In genomic region chr16:57244463-57244766, GRCh38 we compare ENCODE assay signal across 8 cellular contexts. TPM values are rescaled to one million over a fixed set of nuclear protein-coding genes. Genes with fewer than 3 reads are reported as not detected.
DNase-seq lines count a peak whose midpoint lies in the region; ATAC-seq and TF ChIP-seq lines count a peak whose summit lies in the region.

No MANE protein-coding gene starts in this region.

- peak; percentile 25 for ATAC-seq in GM21717 (IDR thresholded peaks at IDR 0.05; ENCODE audit: unreplicated experiment)
- ATAC-seq in RWPE2 (ENCODE audit: low read depth): peak; percentile 55; the same call in 1 of the 3 replicates
- no peak for ATAC-seq in GM18858 (IDR thresholded peaks at IDR 0.05; ENCODE audit: unreplicated experiment)

- H3K9me3 ChIP-seq in RWPE2 (ENCODE audit: severe bottlenecking) (no peaks in the 10 kb centered on the region), skeletal muscle tissue (ENCODE audit: control insufficient read depth in 3 of 3, low read length in 3 of 3) (no peaks in the 10 kb centered on the region)

- H3K9ac ChIP-seq in skeletal muscle tissue (ENCODE audit: low read depth in 1 of 3, low read length in 3 of 3): peak overlapping the region; percentile 10 to 90 (median 60)

- peak overlapping the region; percentile 43 for H3K4me3 ChIP-seq in AG09309 (ENCODE audit: control insufficient read depth, low read depth, low read length)
- peak overlapping the region; percentile 69 for H3K4me3 ChIP-seq in RWPE2 (ENCODE audit: severe bottlenecking)
- H3K4me3 ChIP-seq in foreskin fibroblast (ENCODE audit: low read depth in 1 of 2, low read length in 2 of 2): peak overlapping the region; percentile 35 to 68
- peak overlapping the region; percentile 69 to 89 (median 82) for H3K4me3 ChIP-seq in skeletal muscle tissue (ENCODE audit: low read length in 3 of 3)

- no peaks in the 10 kb centered on the region for H3K27me3 ChIP-seq in RWPE2 (ENCODE audit: insufficient read depth, poor library complexity, severe bottlenecking)
- H3K27me3 ChIP-seq in skeletal muscle tissue (ENCODE audit: control insufficient read depth in 3 of 3, insufficient read depth in 3 of 3, low read length in 3 of 3): no peaks in the 10 kb centered on the region

- H3K36me3 ChIP-seq in RWPE2 (ENCODE audit: low read depth) (peaks cover 37% of the 10 kb centered on the region), skeletal muscle tissue (ENCODE audit: control insufficient read depth in 3 of 3, insufficient read depth in 3 of 3, low read length in 3 of 3) (peaks cover 15 to 19% (median 16%) of the 10 kb centered on the region in 3 donors)

- DNase-seq in AG09309 (ENCODE audit: low read depth): no peak
- no peak for DNase-seq in RWPE2 (ENCODE audit: low spot score)
- DNase-seq in foreskin fibroblast: no peak
- DNase-seq in HCEC 1CT: no peak
- DNase-seq in SKM-1 (lab: John Stamatoyannopoulos, UW; ENCODE audit: unreplicated experiment): no peak

- H3K27ac ChIP-seq in RWPE2 (ENCODE audit: poor library complexity, severe bottlenecking): peak overlapping the region; percentile 48
- peak overlapping the region; percentile 87 for H3K27ac ChIP-seq in skeletal muscle tissue (ENCODE audit: low read depth, low read length)

- H3K4me1 ChIP-seq in RWPE2 (ENCODE audit: insufficient read depth, poor library complexity, severe bottlenecking) (peaks cover 9% of the 10 kb centered on the region), skeletal muscle tissue (ENCODE audit: control insufficient read depth in 3 of 3, insufficient read depth in 3 of 3, low read length in 3 of 3) (peaks cover 2 to 6% (median 5%) of the 10 kb centered on the region in 3 donors)

- no peak for TF ChIP-seq CTCF in AG09309 (IDR thresholded peaks at IDR 0.05; ENCODE audit: control insufficient read depth, insufficient read depth, low read depth, low read length, missing control alignments)
- TF ChIP-seq CTCF in RWPE2 (IDR thresholded peaks at IDR 0.05; ENCODE audit: poor library complexity, severe bottlenecking): no peak
- TF ChIP-seq CTCF in foreskin fibroblast (IDR thresholded peaks at IDR 0.05; ENCODE audit: low read depth, low read length): no peak

RNA-seq across cellular contexts. Expression of gene ARL2BP, which starts 0.6 kb away (rescaled TPM):
- total RNA-seq in skeletal muscle tissue: 37.1 TPM

RNA-seq across cellular contexts. Expression of gene PLLP, which starts 40.1 kb away (rescaled TPM):
- total RNA-seq in skeletal muscle tissue: under 0.01 TPM

RNA-seq across cellular contexts. Expression of gene RSPRY1, which starts 58.3 kb away (rescaled TPM):
- total RNA-seq in skeletal muscle tissue: 36.5 TPM

RNA-seq across cellular contexts. Expression of gene PSME3IP1, which starts 58.6 kb away (rescaled TPM):
- 36.5 TPM for total RNA-seq in skeletal muscle tissue
